Comparison of ENCODE assay signal across 9 cellular contexts in genomic region chr2:27263287-27264252, GRCh38. TPM values are rescaled to one million over a fixed set of nuclear protein-coding genes. Genes with fewer than 3 reads are reported as not detected.
DNase-seq lines count a peak whose midpoint lies in the region; ATAC-seq, FAIRE-seq and TF ChIP-seq lines count a peak whose summit lies in the region.
"Had no signal": no experiment of that assay in that cellular context is flagged by ENCODE, and none has a peak within 500 bp of the region (broad histone marks: within the 10 kb centered on the region; RNA-seq: fewer than 3 reads in every experiment).

No MANE protein-coding gene starts in this region.

- no peak for ATAC-seq in activated naive CD4-positive, alpha-beta T cell treated with anti-CD3 and anti-CD28 coated beads, Interleukin-2, amount 50 U/mL, for 72 hours
- ATAC-seq in HepG2 (no peak; the same call in 2 of the 3 replicates), upper lobe of left lung (ENCODE audit: low FRiP score in 2 of 2) (no peak), HG02763 (IDR thresholded peaks at IDR 0.05; ENCODE audit: unreplicated experiment) (no peak), HG03342 (IDR thresholded peaks at IDR 0.05; ENCODE audit: unreplicated experiment) (no peak), GM18502 (IDR thresholded peaks at IDR 0.05; ENCODE audit: poor library complexity, unreplicated experiment) (no peak)

- H3K27me3 ChIP-seq in HepG2 (ENCODE audit: control insufficient read depth in 1 of 2, insufficient read depth in 2 of 2, low read length in 2 of 2) (peaks cover 19 to 73% of the 10 kb centered on the region in 2 experiments), upper lobe of left lung (peaks cover 1 to 41% (median 28%) of the 10 kb centered on the region in 4 donors)

- no peak for TF ChIP-seq CTCF in HepG2 (CRISPR knock-in tag; IDR thresholded peaks at IDR 0.05)
- no peak for TF ChIP-seq CTCF in upper lobe of left lung (IDR thresholded peaks at IDR 0.05)

- peaks cover 29% of the 10 kb centered on the region for H3K4me1 Mint-ChIP-seq in activated naive CD4-positive, alpha-beta T cell treated with anti-CD3 and anti-CD28 coated beads, Interleukin-2, amount 10 ng/mL, durations not matched to agents 7 days and 5 days
- H3K4me1 Mint-ChIP-seq in activated T-helper 2 cell treated with anti-CD3 and anti-CD28 coated beads, Interferon-gamma antibody, Interleukin-2, Interleukin-4, amounts not matched to agents 10 μg/mL and 5 μg/mL and 100 μg/mL, durations not matched to agents 14 hours and 24 hours and 36 hours (ENCODE audit: low read depth) = peaks cover 18% of the 10 kb centered on the region

- peak overlapping the region; percentile 76 for H3K4me3 Mint-ChIP-seq in activated naive CD4-positive, alpha-beta T cell treated with anti-CD3 and anti-CD28 coated beads, Interleukin-2, amount 10 ng/mL, durations not matched to agents 7 days and 5 days
- H3K4me3 Mint-ChIP-seq in activated T-helper 2 cell treated with anti-CD3 and anti-CD28 coated beads, Interferon-gamma antibody, Interleukin-2, Interleukin-4, amounts not matched to agents 10 μg/mL and 5 μg/mL and 100 μg/mL, durations not matched to agents 14 hours and 24 hours and 36 hours (ENCODE audit: low read depth) = peak overlapping the region; percentile 84

- TF ChIP-seq RAD21 in HepG2 (CRISPR knock-in tag; IDR thresholded peaks at IDR 0.05) = no peak

- DNase-seq in activated naive CD4-positive, alpha-beta T cell treated with anti-CD3 and anti-CD28 coated beads, Interleukin-2, amount 10 ng/mL, durations not matched to agents 7 days and 5 days = no peak
- DNase-seq in activated naive CD4-positive, alpha-beta T cell treated with anti-CD3 and anti-CD28 coated beads, Interleukin-2, amount 50 U/mL, for 72 hours (ENCODE audit: low spot score in 2 of 2) = no peak
- DNase-seq in activated T-helper 2 cell treated with anti-CD3 and anti-CD28 coated beads, Interferon-gamma antibody, Interleukin-2, Interleukin-4, amounts not matched to agents 10 μg/mL and 5 μg/mL and 100 μg/mL, durations not matched to agents 14 hours and 24 hours and 36 hours (ENCODE audit: low spot score) = no peak
- DNase-seq in HepG2 (ENCODE audit: low spot score) (no peak), upper lobe of left lung (no peak)

- no peaks in the 10 kb centered on the region for H4K20me1 ChIP-seq in HepG2 (ENCODE audit: insufficient read depth, low read length)

- no peak overlapping the region for H3K27ac ChIP-seq in HepG2 (ENCODE audit: extremely low read length, insufficient read depth, low read length)
- no peak overlapping the region for H3K27ac ChIP-seq in upper lobe of left lung

- TF ChIP-seq EP300 in HepG2 (IDR thresholded peaks at IDR 0.05; ENCODE audit: low read depth in 2 of 2, low read length in 2 of 2) = no peak
- no peak for TF ChIP-seq EP300 in HepG2 (CRISPR knock-in tag; IDR thresholded peaks at IDR 0.05; ENCODE audit: borderline replicate concordance)
- no peak for TF ChIP-seq EP300 in upper lobe of left lung (IDR thresholded peaks at IDR 0.05)

- no peak overlapping the region for H3K27ac Mint-ChIP-seq in activated naive CD4-positive, alpha-beta T cell treated with anti-CD3 and anti-CD28 coated beads, Interleukin-2, amount 10 ng/mL, durations not matched to agents 7 days and 5 days
- H3K27ac Mint-ChIP-seq in activated naive CD4-positive, alpha-beta T cell treated with anti-CD3 and anti-CD28 coated beads, Interleukin-2, amount 50 U/mL, for 72 hours = no peak overlapping the region
- no peak overlapping the region for H3K27ac Mint-ChIP-seq in activated T-helper 2 cell treated with anti-CD3 and anti-CD28 coated beads, Interferon-gamma antibody, Interleukin-2, Interleukin-4, amounts not matched to agents 10 μg/mL and 5 μg/mL and 100 μg/mL, durations not matched to agents 14 hours and 24 hours and 36 hours

- peak overlapping the region; percentile 62 to 77 (median 65) for H3K4me3 ChIP-seq in HepG2 (replicated peaks in 1 of 3; ENCODE audit: insufficient read depth in 1 of 3, low read depth in 2 of 3, low read length in 3 of 3)
- peak overlapping the region; percentile 36 to 60 (median 51) for H3K4me3 ChIP-seq in upper lobe of left lung

- H3K36me3 Mint-ChIP-seq in activated naive CD4-positive, alpha-beta T cell treated with anti-CD3 and anti-CD28 coated beads, Interleukin-2, amount 10 ng/mL, durations not matched to agents 7 days and 5 days = no peaks in the 10 kb centered on the region
- peaks cover 5% of the 10 kb centered on the region in 2 donors for H3K36me3 Mint-ChIP-seq in activated naive CD4-positive, alpha-beta T cell treated with anti-CD3 and anti-CD28 coated beads, Interleukin-2, amount 50 U/mL, for 72 hours
- H3K36me3 Mint-ChIP-seq in activated T-helper 2 cell treated with anti-CD3 and anti-CD28 coated beads, Interferon-gamma antibody, Interleukin-2, Interleukin-4, amounts not matched to agents 10 μg/mL and 5 μg/mL and 100 μg/mL, durations not matched to agents 14 hours and 24 hours and 36 hours (ENCODE audit: low read depth) = no peaks in the 10 kb centered on the region

- H3K4me1 ChIP-seq in HepG2 (ENCODE audit: insufficient read depth, low read length) = peaks cover 26% of the 10 kb centered on the region
- H3K4me1 ChIP-seq in upper lobe of left lung = peaks cover 33 to 43% (median 36%) of the 10 kb centered on the region in 4 donors

- peak; percentile 12 for FAIRE-seq in HepG2 (lab: Jason Lieb, UNC)

- TF ChIP-seq POLR2A in HepG2 (IDR thresholded peaks at IDR 0.05; ENCODE audit: insufficient read depth in 1 of 2, low read depth in 2 of 2, low read length in 2 of 2) = no peak
- TF ChIP-seq POLR2A in upper lobe of left lung (IDR thresholded peaks at IDR 0.05) = no peak

- no peaks in the 10 kb centered on the region for H3K9me3 ChIP-seq in HepG2 (ENCODE audit: low read length)
- no peaks in the 10 kb centered on the region for H3K9me3 ChIP-seq in upper lobe of left lung

- peaks cover 35% of the 10 kb centered on the region for H3K27me3 Mint-ChIP-seq in activated naive CD4-positive, alpha-beta T cell treated with anti-CD3 and anti-CD28 coated beads, Interleukin-2, amount 10 ng/mL, durations not matched to agents 7 days and 5 days
- H3K27me3 Mint-ChIP-seq in activated T-helper 2 cell treated with anti-CD3 and anti-CD28 coated beads, Interferon-gamma antibody, Interleukin-2, Interleukin-4, amounts not matched to agents 10 μg/mL and 5 μg/mL and 100 μg/mL, durations not matched to agents 14 hours and 24 hours and 36 hours (ENCODE audit: low read depth) = peaks cover 43% of the 10 kb centered on the region

- H3K36me3 ChIP-seq in HepG2 (replicated peaks in 1 of 2; ENCODE audit: control insufficient read depth in 1 of 2, insufficient read depth in 2 of 2, low read length in 2 of 2) = no peaks in the 10 kb centered on the region
- no peaks in the 10 kb centered on the region for H3K36me3 ChIP-seq in upper lobe of left lung

- H3K9ac ChIP-seq in HepG2 (ENCODE audit: insufficient read depth, low read depth, low read length) = no peak overlapping the region

- H2AFZ ChIP-seq in HepG2 (ENCODE audit: low read length) = no peak overlapping the region

- no peaks in the 10 kb centered on the region for H3K79me2 ChIP-seq in HepG2 (ENCODE audit: insufficient read depth, low read length)

- POLR2A ChIA-PET in HepG2 (lab: Yijun Ruan, JAX) = interaction anchor here (1.1 to 1.9 kb wide), 5 partner anchors 9 to 192 kb away, joined by 3 to 7 read pairs (median 5); partner anchors contain the start of genes ATRAID, OST4, PREB and SLC5A6

- intact Hi-C loops in activated T-helper 2 cell treated with anti-CD3 and anti-CD28 coated beads, Interferon-gamma antibody, Interleukin-2, Interleukin-4, amounts not matched to agents 10 μg/mL and 5 μg/mL and 100 μg/mL, durations not matched to agents 14 hours and 24 hours and 36 hours (cut with micrococcal nuclease) = loop anchor here (1.0 to 5.0 kb wide), 2 partner anchors 17 to 39 kb away; no protein-coding TSS in a partner anchor
- intact Hi-C loops in HepG2 (cut with micrococcal nuclease; ENCODE audit: unreplicated experiment) = loop anchor here (2.0 kb wide), 1 partner anchor 17 kb away; no protein-coding TSS in a partner anchor

- CTCF ChIA-PET in activated naive CD4-positive, alpha-beta T cell treated with anti-CD3 and anti-CD28 coated beads, Interleukin-2, amount 10 ng/mL, durations not matched to agents 7 days and 5 days (lab: Charles Lee) = interaction anchor here (1.0 to 3.5 kb wide), 3 partner anchors 16 to 83 kb away, joined by 3 to 25 read pairs (median 3); no protein-coding TSS in a partner anchor
- CTCF ChIA-PET in HepG2 (lab: Yijun Ruan, JAX; ENCODE audit: low intra/inter-chr PET ratio, low total read pairs) = interaction anchor here (1.8 to 3.6 kb wide), 3 partner anchors 14 to 40 kb away, joined by 7 to 29 read pairs (median 20); no protein-coding TSS in a partner anchor

- in situ Hi-C loops in HepG2 (cut with HindIII; ENCODE audit: extremely low pct_ligation_motif_present, low pct_unique_long_range_greater_than_20kb) = no loop called here

- no peaks in the 10 kb centered on the region for H3K9me3 Mint-ChIP-seq in activated naive CD4-positive, alpha-beta T cell treated with anti-CD3 and anti-CD28 coated beads, Interleukin-2, amount 10 ng/mL, durations not matched to agents 7 days and 5 days
- no peaks in the 10 kb centered on the region for H3K9me3 Mint-ChIP-seq in activated naive CD4-positive, alpha-beta T cell treated with anti-CD3 and anti-CD28 coated beads, Interleukin-2, amount 50 U/mL, for 72 hours
- H3K9me3 Mint-ChIP-seq in activated T-helper 2 cell treated with anti-CD3 and anti-CD28 coated beads, Interferon-gamma antibody, Interleukin-2, Interleukin-4, amounts not matched to agents 10 μg/mL and 5 μg/mL and 100 μg/mL, durations not matched to agents 14 hours and 24 hours and 36 hours = no peaks in the 10 kb centered on the region

- 6% methylated on average over 43 of the region's 46 CpGs for WGBS in HepG2 (ENCODE audit: low lambda C conversion rate)
- 5 to 6% methylated on average over 24 to 44 of the region's 46 CpGs for WGBS in upper lobe of left lung, 2 donors

- H3K4me2 ChIP-seq in HepG2 (ENCODE audit: low read depth, low read length) = peak overlapping the region; percentile 92

- no TSS peak for BruUV-seq in HepG2 (replicated peaks; lab: Mats Ljungman, UMichigan)

RNA-seq across cellular contexts. Expression of gene SLC30A3, which starts 0.7 kb away (rescaled TPM):
- under 1 TPM; 0.68 to 0.88 TPM for total RNA-seq in activated naive CD4-positive, alpha-beta T cell treated with anti-CD3 and anti-CD28 coated beads, Interleukin-2, amount 50 U/mL, for 72 hours
- 1.7 and 1.9 TPM in 2 replicates for total RNA-seq in activated T-helper 2 cell treated with anti-CD3 and anti-CD28 coated beads, Interferon-gamma antibody, Interleukin-2, Interleukin-4, amounts not matched to agents 10 μg/mL and 5 μg/mL and 100 μg/mL, durations not matched to agents 14 hours and 24 hours and 36 hours
- total RNA-seq in HepG2 (2016; rRNA removed; fragmentation: Illumina TruSeq; extraction: Trizol) = 0.38 TPM in 1 of 2 replicates, not detected in the other
- total RNA-seq in HepG2 (2016; cell fraction: cytosol; rRNA removed; fragmentation: Illumina TruSeq; extraction: Trizol; ENCODE audit: low read depth) = 0.20 and 0.26 TPM in 2 replicates
- 0.15 TPM in 1 of 2 replicates, not detected in the other for total RNA-seq in HepG2 (2016; cell fraction: insoluble cytoplasmic fraction; rRNA removed; fragmentation: Illumina TruSeq; extraction: Trizol)
- 0.07 and 0.43 TPM in 2 replicates for total RNA-seq in HepG2 (2016; cell fraction: membrane; rRNA removed; fragmentation: Illumina TruSeq; extraction: Trizol)
- total RNA-seq in HepG2 (2016; cell fraction: nucleus; rRNA removed; fragmentation: Illumina TruSeq; extraction: Trizol) = 0.25 and 0.37 TPM in 2 replicates
- 0.79 and 1.0 TPM in 2 replicates for polyA plus RNA-seq in HepG2 (2011; rRNA removed)
- 0.54 and 0.83 TPM in 2 replicates for polyA plus RNA-seq in HepG2 (2011; cell fraction: cytosol; rRNA removed)
- polyA plus RNA-seq in HepG2 (2011; cell fraction: nucleus; rRNA removed) = 5.5 and 6.9 TPM in 2 replicates
- polyA plus RNA-seq in HepG2 (2012) = 1.1 and 1.2 TPM in 2 replicates
- polyA plus RNA-seq in HepG2 (2016; cell fraction: cytosol; fragmentation: Illumina TruSeq; extraction: Trizol; ENCODE audit: low read depth) = 0.17 and 0.28 TPM in 2 replicates
- polyA plus RNA-seq in HepG2 (2016; cell fraction: insoluble cytoplasmic fraction; fragmentation: Illumina TruSeq; extraction: Trizol; ENCODE audit: low read depth) = 0.23 TPM in 1 of 2 replicates, not detected in the other
- 0.19 and 0.29 TPM in 2 replicates for polyA plus RNA-seq in HepG2 (2016; cell fraction: membrane; fragmentation: Illumina TruSeq; extraction: Trizol; ENCODE audit: low read depth)
- polyA plus RNA-seq in HepG2 (2016; cell fraction: nucleus; fragmentation: Illumina TruSeq; extraction: Trizol; ENCODE audit: insufficient read depth, low read depth) = 0.96 and 1.8 TPM in 2 replicates
- 1.8 and 2.7 TPM in 2 replicates for polyA minus RNA-seq in HepG2 (2011; rRNA and poly(A)+ RNA removed; ENCODE audit: low replicate concordance)
- 0.59 and 0.79 TPM in 2 replicates for polyA minus RNA-seq in HepG2 (2011; cell fraction: cytosol; rRNA and poly(A)+ RNA removed)
- polyA minus RNA-seq in HepG2 (2011; cell fraction: nucleus; rRNA and poly(A)+ RNA removed) = 0.50 and 1.3 TPM in 2 replicates
- 1 to 10 TPM in 4 of 6 donors, under 1 TPM in 2; 0.20 to 2.3 (median 1.2) TPM for total RNA-seq in upper lobe of left lung

RNA-seq across cellular contexts. Expression of gene DNAJC5G, which starts 11.7 kb away (rescaled TPM):
- not detected for total RNA-seq in activated naive CD4-positive, alpha-beta T cell treated with anti-CD3 and anti-CD28 coated beads, Interleukin-2, amount 50 U/mL, for 72 hours
- not detected in 2 replicates for total RNA-seq in activated T-helper 2 cell treated with anti-CD3 and anti-CD28 coated beads, Interferon-gamma antibody, Interleukin-2, Interleukin-4, amounts not matched to agents 10 μg/mL and 5 μg/mL and 100 μg/mL, durations not matched to agents 14 hours and 24 hours and 36 hours
- total RNA-seq in HepG2 (2016; rRNA removed; fragmentation: Illumina TruSeq; extraction: Trizol) (not detected in 2 replicates), upper lobe of left lung (not detected)
- not detected in 2 replicates for total RNA-seq in HepG2 (2016; cell fraction: cytosol; rRNA removed; fragmentation: Illumina TruSeq; extraction: Trizol; ENCODE audit: low read depth)
- not detected in 2 replicates for total RNA-seq in HepG2 (2016; cell fraction: insoluble cytoplasmic fraction; rRNA removed; fragmentation: Illumina TruSeq; extraction: Trizol)
- not detected in 2 replicates for total RNA-seq in HepG2 (2016; cell fraction: membrane; rRNA removed; fragmentation: Illumina TruSeq; extraction: Trizol)
- total RNA-seq in HepG2 (2016; cell fraction: nucleus; rRNA removed; fragmentation: Illumina TruSeq; extraction: Trizol) = not detected in 2 replicates
- polyA plus RNA-seq in HepG2 (2011; rRNA removed) = 0.05 and 0.07 TPM in 2 replicates
- not detected in 2 replicates for polyA plus RNA-seq in HepG2 (2011; cell fraction: cytosol; rRNA removed)
- 0.24 and 0.43 TPM in 2 replicates for polyA plus RNA-seq in HepG2 (2011; cell fraction: nucleus; rRNA removed)
- 0.17 TPM in 1 of 2 replicates, not detected in the other for polyA plus RNA-seq in HepG2 (2012)
- polyA plus RNA-seq in HepG2 (2016; cell fraction: cytosol; fragmentation: Illumina TruSeq; extraction: Trizol; ENCODE audit: low read depth) = not detected in 2 replicates
- not detected in 2 replicates for polyA plus RNA-seq in HepG2 (2016; cell fraction: insoluble cytoplasmic fraction; fragmentation: Illumina TruSeq; extraction: Trizol; ENCODE audit: low read depth)
- not detected in 2 replicates for polyA plus RNA-seq in HepG2 (2016; cell fraction: membrane; fragmentation: Illumina TruSeq; extraction: Trizol; ENCODE audit: low read depth)
- not detected in 2 replicates for polyA plus RNA-seq in HepG2 (2016; cell fraction: nucleus; fragmentation: Illumina TruSeq; extraction: Trizol; ENCODE audit: insufficient read depth, low read depth)
- not detected in 2 replicates for polyA minus RNA-seq in HepG2 (2011; rRNA and poly(A)+ RNA removed; ENCODE audit: low replicate concordance)
- polyA minus RNA-seq in HepG2 (2011; cell fraction: cytosol; rRNA and poly(A)+ RNA removed) = not detected in 2 replicates
- not detected in 2 replicates for polyA minus RNA-seq in HepG2 (2011; cell fraction: nucleus; rRNA and poly(A)+ RNA removed)
- total RNA-seq: activated CD8-positive, alpha-beta memory T cell treated with anti-CD3 and anti-CD28 coated beads for 36 hours had no signal

RNA-seq across cellular contexts. Expression of gene TRIM54, which starts 18.7 kb away (rescaled TPM):
- total RNA-seq in activated naive CD4-positive, alpha-beta T cell treated with anti-CD3 and anti-CD28 coated beads, Interleukin-2, amount 50 U/mL, for 72 hours = not detected
- total RNA-seq in activated T-helper 2 cell treated with anti-CD3 and anti-CD28 coated beads, Interferon-gamma antibody, Interleukin-2, Interleukin-4, amounts not matched to agents 10 μg/mL and 5 μg/mL and 100 μg/mL, durations not matched to agents 14 hours and 24 hours and 36 hours = 0.21 and 0.25 TPM in 2 replicates
- total RNA-seq in HepG2 (2016; rRNA removed; fragmentation: Illumina TruSeq; extraction: Trizol) (0.07 TPM in 1 of 2 replicates, not detected in the other), upper lobe of left lung (under 1 TPM in 1 of 6 donors, not detected in 5; 0.49 TPM)
- not detected in 2 replicates for total RNA-seq in HepG2 (2016; cell fraction: cytosol; rRNA removed; fragmentation: Illumina TruSeq; extraction: Trizol; ENCODE audit: low read depth)
- total RNA-seq in HepG2 (2016; cell fraction: insoluble cytoplasmic fraction; rRNA removed; fragmentation: Illumina TruSeq; extraction: Trizol) = 0.12 and 0.19 TPM in 2 replicates
- 0.07 TPM in 1 of 2 replicates, not detected in the other for total RNA-seq in HepG2 (2016; cell fraction: membrane; rRNA removed; fragmentation: Illumina TruSeq; extraction: Trizol)
- total RNA-seq in HepG2 (2016; cell fraction: nucleus; rRNA removed; fragmentation: Illumina TruSeq; extraction: Trizol) = 0.65 TPM in 1 of 2 replicates, not detected in the other
- polyA plus RNA-seq in HepG2 (2011; rRNA removed) = 0.13 and 0.14 TPM in 2 replicates
- 0.12 and 0.23 TPM in 2 replicates for polyA plus RNA-seq in HepG2 (2011; cell fraction: cytosol; rRNA removed)
- 0.37 and 0.42 TPM in 2 replicates for polyA plus RNA-seq in HepG2 (2011; cell fraction: nucleus; rRNA removed)
- 0.09 and 0.24 TPM in 2 replicates for polyA plus RNA-seq in HepG2 (2012)
- not detected in 2 replicates for polyA plus RNA-seq in HepG2 (2016; cell fraction: cytosol; fragmentation: Illumina TruSeq; extraction: Trizol; ENCODE audit: low read depth)
- polyA plus RNA-seq in HepG2 (2016; cell fraction: insoluble cytoplasmic fraction; fragmentation: Illumina TruSeq; extraction: Trizol; ENCODE audit: low read depth) = 0.20 TPM in 1 of 2 replicates, not detected in the other
- not detected in 2 replicates for polyA plus RNA-seq in HepG2 (2016; cell fraction: membrane; fragmentation: Illumina TruSeq; extraction: Trizol; ENCODE audit: low read depth)
- polyA plus RNA-seq in HepG2 (2016; cell fraction: nucleus; fragmentation: Illumina TruSeq; extraction: Trizol; ENCODE audit: insufficient read depth, low read depth) = 0.52 TPM in 1 of 2 replicates, not detected in the other
- polyA minus RNA-seq in HepG2 (2011; rRNA and poly(A)+ RNA removed; ENCODE audit: low replicate concordance) = 1.4 TPM in 1 of 2 replicates, not detected in the other
- polyA minus RNA-seq in HepG2 (2011; cell fraction: cytosol; rRNA and poly(A)+ RNA removed) = not detected in 2 replicates
- polyA minus RNA-seq in HepG2 (2011; cell fraction: nucleus; rRNA and poly(A)+ RNA removed) = not detected in 2 replicates

RNA-seq across cellular contexts. Expression of gene UCN, which starts 44.7 kb away (rescaled TPM):
- 1 to 10 TPM; 1.6 to 3.6 TPM for total RNA-seq in activated naive CD4-positive, alpha-beta T cell treated with anti-CD3 and anti-CD28 coated beads, Interleukin-2, amount 50 U/mL, for 72 hours
- 0.94 and 1.3 TPM in 2 replicates for total RNA-seq in activated T-helper 2 cell treated with anti-CD3 and anti-CD28 coated beads, Interferon-gamma antibody, Interleukin-2, Interleukin-4, amounts not matched to agents 10 μg/mL and 5 μg/mL and 100 μg/mL, durations not matched to agents 14 hours and 24 hours and 36 hours
- total RNA-seq in HepG2 (2016; rRNA removed; fragmentation: Illumina TruSeq; extraction: Trizol) (0.36 and 1.2 TPM in 2 replicates), upper lobe of left lung (10 to 100 TPM in 2 of 6 donors, 1 to 10 TPM in 4; 2.6 to 81.7 (median 4.6) TPM)
- total RNA-seq in HepG2 (2016; cell fraction: cytosol; rRNA removed; fragmentation: Illumina TruSeq; extraction: Trizol; ENCODE audit: low read depth) = not detected in 2 replicates
- 0.25 and 0.54 TPM in 2 replicates for total RNA-seq in HepG2 (2016; cell fraction: insoluble cytoplasmic fraction; rRNA removed; fragmentation: Illumina TruSeq; extraction: Trizol)
- total RNA-seq in HepG2 (2016; cell fraction: membrane; rRNA removed; fragmentation: Illumina TruSeq; extraction: Trizol) = 0.24 and 0.25 TPM in 2 replicates
- 0.53 and 1.4 TPM in 2 replicates for total RNA-seq in HepG2 (2016; cell fraction: nucleus; rRNA removed; fragmentation: Illumina TruSeq; extraction: Trizol)
- 2.3 and 2.6 TPM in 2 replicates for polyA plus RNA-seq in HepG2 (2011; rRNA removed)
- polyA plus RNA-seq in HepG2 (2011; cell fraction: cytosol; rRNA removed) = 1.3 and 2.9 TPM in 2 replicates
- polyA plus RNA-seq in HepG2 (2011; cell fraction: nucleus; rRNA removed) = 22.6 and 33.5 TPM in 2 replicates
- polyA plus RNA-seq in HepG2 (2012) = 1.8 TPM in 2 replicates
- 0.14 TPM in 1 of 2 replicates, not detected in the other for polyA plus RNA-seq in HepG2 (2016; cell fraction: cytosol; fragmentation: Illumina TruSeq; extraction: Trizol; ENCODE audit: low read depth)
- polyA plus RNA-seq in HepG2 (2016; cell fraction: insoluble cytoplasmic fraction; fragmentation: Illumina TruSeq; extraction: Trizol; ENCODE audit: low read depth) = 0.46 TPM in 1 of 2 replicates, not detected in the other
- 0.25 TPM in 1 of 2 replicates, not detected in the other for polyA plus RNA-seq in HepG2 (2016; cell fraction: membrane; fragmentation: Illumina TruSeq; extraction: Trizol; ENCODE audit: low read depth)
- polyA plus RNA-seq in HepG2 (2016; cell fraction: nucleus; fragmentation: Illumina TruSeq; extraction: Trizol; ENCODE audit: insufficient read depth, low read depth) = 2.6 and 2.7 TPM in 2 replicates
- 0.54 and 2.7 TPM in 2 replicates for polyA minus RNA-seq in HepG2 (2011; rRNA and poly(A)+ RNA removed; ENCODE audit: low replicate concordance)
- polyA minus RNA-seq in HepG2 (2011; cell fraction: cytosol; rRNA and poly(A)+ RNA removed) = not detected in 2 replicates
- polyA minus RNA-seq in HepG2 (2011; cell fraction: nucleus; rRNA and poly(A)+ RNA removed) = 1.7 and 2.1 TPM in 2 replicates

RNA-seq across cellular contexts. Expression of gene CAD, which starts 46.4 kb away (rescaled TPM):
- 10 to 100 TPM; 85.2 to 86.3 TPM for total RNA-seq in activated naive CD4-positive, alpha-beta T cell treated with anti-CD3 and anti-CD28 coated beads, Interleukin-2, amount 50 U/mL, for 72 hours
- total RNA-seq in activated T-helper 2 cell treated with anti-CD3 and anti-CD28 coated beads, Interferon-gamma antibody, Interleukin-2, Interleukin-4, amounts not matched to agents 10 μg/mL and 5 μg/mL and 100 μg/mL, durations not matched to agents 14 hours and 24 hours and 36 hours = 141 and 146 TPM in 2 replicates
- 21.5 and 21.7 TPM in 2 replicates for total RNA-seq in HepG2 (2016; rRNA removed; fragmentation: Illumina TruSeq; extraction: Trizol)
- 10.8 and 11.1 TPM in 2 replicates for total RNA-seq in HepG2 (2016; cell fraction: cytosol; rRNA removed; fragmentation: Illumina TruSeq; extraction: Trizol; ENCODE audit: low read depth)
- total RNA-seq in HepG2 (2016; cell fraction: insoluble cytoplasmic fraction; rRNA removed; fragmentation: Illumina TruSeq; extraction: Trizol) = 16.3 and 22.5 TPM in 2 replicates
- 11.0 and 11.4 TPM in 2 replicates for total RNA-seq in HepG2 (2016; cell fraction: membrane; rRNA removed; fragmentation: Illumina TruSeq; extraction: Trizol)
- total RNA-seq in HepG2 (2016; cell fraction: nucleus; rRNA removed; fragmentation: Illumina TruSeq; extraction: Trizol) = 33.1 and 40.6 TPM in 2 replicates
- 37.0 and 43.1 TPM in 2 replicates for polyA plus RNA-seq in HepG2 (2011; rRNA removed)
- polyA plus RNA-seq in HepG2 (2011; cell fraction: cytosol; rRNA removed) = 15.7 and 25.3 TPM in 2 replicates
- polyA plus RNA-seq in HepG2 (2011; cell fraction: nucleus; rRNA removed) = 233 and 267 TPM in 2 replicates
- 31.5 and 37.5 TPM in 2 replicates for polyA plus RNA-seq in HepG2 (2012)
- polyA plus RNA-seq in HepG2 (2016; cell fraction: cytosol; fragmentation: Illumina TruSeq; extraction: Trizol; ENCODE audit: low read depth) = 5.5 and 5.9 TPM in 2 replicates
- polyA plus RNA-seq in HepG2 (2016; cell fraction: insoluble cytoplasmic fraction; fragmentation: Illumina TruSeq; extraction: Trizol; ENCODE audit: low read depth) = 19.5 and 31.5 TPM in 2 replicates
- 11.5 and 14.8 TPM in 2 replicates for polyA plus RNA-seq in HepG2 (2016; cell fraction: membrane; fragmentation: Illumina TruSeq; extraction: Trizol; ENCODE audit: low read depth)
- 63.8 and 69.6 TPM in 2 replicates for polyA plus RNA-seq in HepG2 (2016; cell fraction: nucleus; fragmentation: Illumina TruSeq; extraction: Trizol; ENCODE audit: insufficient read depth, low read depth)
- 159 and 251 TPM in 2 replicates for polyA minus RNA-seq in HepG2 (2011; rRNA and poly(A)+ RNA removed; ENCODE audit: low replicate concordance)
- 44.5 and 51.3 TPM in 2 replicates for polyA minus RNA-seq in HepG2 (2011; cell fraction: cytosol; rRNA and poly(A)+ RNA removed)
- polyA minus RNA-seq in HepG2 (2011; cell fraction: nucleus; rRNA and poly(A)+ RNA removed) = 140 and 150 TPM in 2 replicates
- total RNA-seq in upper lobe of left lung = 10 to 100 TPM; 19.8 to 66.0 (median 33.5) TPM
